Comparison of ENCODE assay signal across 18 cellular contexts in genomic region chr2:72173640-72174321, GRCh38. TPM values are rescaled to one million over a fixed set of nuclear protein-coding genes. Genes with fewer than 3 reads are reported as not detected.
DNase-seq lines count a peak whose midpoint lies in the region; ATAC-seq and TF ChIP-seq lines count a peak whose summit lies in the region.
"Had no signal": no experiment of that assay in that cellular context is flagged by ENCODE, and none has a peak within 500 bp of the region (broad histone marks: within the 10 kb centered on the region; RNA-seq: fewer than 3 reads in every experiment).

No MANE protein-coding gene starts in this region.

- TF ChIP-seq CTCF in glutamatergic neuron (IDR thresholded peaks at IDR 0.05; ENCODE audit: partially characterized antibody, unreplicated experiment) (no peak), Peyer's patch (IDR thresholded peaks at IDR 0.05) (no peak)

- H3K9me3 ChIP-seq in Peyer's patch = no peaks in the 10 kb centered on the region
- H3K9me3 ChIP-seq: ascending aorta had no signal

- no peak for TF ChIP-seq POLR2A in Peyer's patch (IDR thresholded peaks at IDR 0.05)

- no peak overlapping the region for H3K27ac Mint-ChIP-seq in activated T-helper 17 cell treated with anti-CD3 and anti-CD28 coated beads, Interleukin-2, amount 50 U/mL, for 72 hours
- H3K27ac Mint-ChIP-seq in glutamatergic neuron (ENCODE audit: unreplicated experiment) = peak overlapping the region; percentile 76
- no peak overlapping the region for H3K27ac Mint-ChIP-seq in stimulated activated memory B cell treated with anti-CD40 and anti-IgM and Interleukin-4, amounts not matched to agents 10 μg/mL and 1 μg/mL and 100 μg/mL, for 72 hours
- H3K27ac Mint-ChIP-seq: T-helper 2 cell treated with Interferon-gamma antibody and Interleukin-4, amounts not matched to agents 5 μg/mL and 100 μg/mL, for 36 hours; type B pancreatic cell had no signal

- no peaks in the 10 kb centered on the region for H3K9me3 Mint-ChIP-seq in activated T-helper 17 cell treated with anti-CD3 and anti-CD28 coated beads, Interleukin-2, amount 50 U/mL, for 72 hours
- H3K9me3 Mint-ChIP-seq in glutamatergic neuron (ENCODE audit: unreplicated experiment) = peaks cover 5% of the 10 kb centered on the region
- H3K9me3 Mint-ChIP-seq in stimulated activated memory B cell treated with anti-CD40 and anti-IgM and Interleukin-4, amounts not matched to agents 10 μg/mL and 1 μg/mL and 100 μg/mL, for 72 hours = no peaks in the 10 kb centered on the region
- H3K9me3 Mint-ChIP-seq: T-helper 2 cell treated with Interferon-gamma antibody and Interleukin-4, amounts not matched to agents 5 μg/mL and 100 μg/mL, for 36 hours had no signal

- H3K36me3 Mint-ChIP-seq in activated T-helper 17 cell treated with anti-CD3 and anti-CD28 coated beads, Interleukin-2, amount 50 U/mL, for 72 hours (ENCODE audit: low read depth) = peaks cover 17% of the 10 kb centered on the region
- no peaks in the 10 kb centered on the region for H3K36me3 Mint-ChIP-seq in glutamatergic neuron (ENCODE audit: unreplicated experiment)
- peaks cover 36% of the 10 kb centered on the region for H3K36me3 Mint-ChIP-seq in stimulated activated memory B cell treated with anti-CD40 and anti-IgM and Interleukin-4, amounts not matched to agents 10 μg/mL and 1 μg/mL and 100 μg/mL, for 72 hours

- peaks cover 0 to 19% (median 0%) of the 10 kb centered on the region in 3 donors for H3K36me3 ChIP-seq in Peyer's patch

- peaks cover 3% of the 10 kb centered on the region for H3K27me3 Mint-ChIP-seq in activated T-helper 17 cell treated with anti-CD3 and anti-CD28 coated beads, Interleukin-2, amount 50 U/mL, for 72 hours
- H3K27me3 Mint-ChIP-seq in glutamatergic neuron (ENCODE audit: unreplicated experiment) = peaks cover 2% of the 10 kb centered on the region
- H3K27me3 Mint-ChIP-seq in stimulated activated memory B cell treated with anti-CD40 and anti-IgM and Interleukin-4, amounts not matched to agents 10 μg/mL and 1 μg/mL and 100 μg/mL, for 72 hours = no peaks in the 10 kb centered on the region
- H3K27me3 Mint-ChIP-seq: type B pancreatic cell had no signal

- H3K4me1 ChIP-seq in Peyer's patch = no peaks in the 10 kb centered on the region
- H3K4me1 ChIP-seq: ascending aorta had no signal

- no peak overlapping the region for H3K27ac ChIP-seq in Peyer's patch
- H3K27ac ChIP-seq: ascending aorta had no signal

- no peaks in the 10 kb centered on the region for H3K27me3 ChIP-seq in Peyer's patch
- H3K27me3 ChIP-seq: ascending aorta had no signal

- no peak overlapping the region for H3K4me3 Mint-ChIP-seq in activated T-helper 17 cell treated with anti-CD3 and anti-CD28 coated beads, Interleukin-2, amount 50 U/mL, for 72 hours
- peak overlapping the region; percentile 14 for H3K4me3 Mint-ChIP-seq in glutamatergic neuron (ENCODE audit: unreplicated experiment)
- H3K4me3 Mint-ChIP-seq in stimulated activated memory B cell treated with anti-CD40 and anti-IgM and Interleukin-4, amounts not matched to agents 10 μg/mL and 1 μg/mL and 100 μg/mL, for 72 hours = no peak overlapping the region
- H3K4me3 Mint-ChIP-seq: T-helper 2 cell treated with Interferon-gamma antibody and Interleukin-4, amounts not matched to agents 5 μg/mL and 100 μg/mL, for 36 hours; type B pancreatic cell had no signal

- DNase-seq in Right ventricle myocardium superior = no peak
- no peak for DNase-seq in cardiac septum (ENCODE audit: low spot score)
- no peak for DNase-seq in glutamatergic neuron
- DNase-seq in Peyer's patch = no peak
- DNase-seq in NAMALWA (ENCODE audit: low spot score) = no peak
- DNase-seq: activated CD8-positive, alpha-beta memory T cell treated with anti-CD3 and anti-CD28 coated beads, Interleukin-2, amount 50 U/mL, for 4 hours; DMS53; KBM-7; NCI-H1105 treated with DMSO at 0.1 percent for 48 hours; NCI-H2227 treated with DMSO at 0.1 percent for 48 hours; SHP77 treated with DMSO at 0.1 percent for 48 hours; small intestine had no signal

- peak; percentile 12 for ATAC-seq in Right ventricle myocardium superior (ENCODE audit: poor library complexity)
- peak; percentile 26 for ATAC-seq in activated T-helper 17 cell treated with anti-CD3 and anti-CD28 coated beads, Interleukin-2, amount 50 U/mL, for 72 hours (replicated peaks)
- peak; percentile 10 for ATAC-seq in stimulated activated memory B cell treated with anti-CD40 and anti-IgM and Interleukin-4, amounts not matched to agents 10 μg/mL and 1 μg/mL and 100 μg/mL, for 72 hours
- no peak for ATAC-seq in HG02642 (IDR thresholded peaks at IDR 0.05; ENCODE audit: poor library complexity, unreplicated experiment)

- no peak overlapping the region for H3K4me3 ChIP-seq in Peyer's patch
- H3K4me3 ChIP-seq: ascending aorta had no signal

- no peaks in the 10 kb centered on the region for H3K4me1 Mint-ChIP-seq in activated T-helper 17 cell treated with anti-CD3 and anti-CD28 coated beads, Interleukin-2, amount 50 U/mL, for 72 hours
- peaks cover 19% of the 10 kb centered on the region for H3K4me1 Mint-ChIP-seq in glutamatergic neuron (ENCODE audit: low read depth, unreplicated experiment)
- H3K4me1 Mint-ChIP-seq in stimulated activated memory B cell treated with anti-CD40 and anti-IgM and Interleukin-4, amounts not matched to agents 10 μg/mL and 1 μg/mL and 100 μg/mL, for 72 hours = no peaks in the 10 kb centered on the region

- intact Hi-C loops in Right ventricle myocardium superior (cut with DNase I) (no loop called here), cardiac septum (cut with DNase I) (no loop called here)

RNA-seq across cellular contexts. Expression of gene CYP26B1, which starts 26.1 kb away (rescaled TPM):
- total RNA-seq in Right ventricle myocardium superior (4.4 TPM), cardiac septum (7.0 TPM), glutamatergic neuron (ENCODE audit: unreplicated experiment) (9.7 TPM), Peyer's patch (1 to 10 TPM; 1.9 to 8.3 (median 5.2) TPM)
- under 1 TPM in 1 of 2 donors, not detected in 1; 0.05 TPM for total RNA-seq in activated T-helper 17 cell treated with anti-CD3 and anti-CD28 coated beads, Interleukin-2, amount 50 U/mL, for 72 hours
